ENCODE assay signal across 25 cellular contexts in genomic region chr15:38912067-38912466, GRCh38.
A peak's percentile ranks its signal among the peaks of the same experiment; 100 is the strongest.
DNase-seq lines count a peak whose midpoint lies in the region; ATAC-seq and TF ChIP-seq lines count a peak whose summit lies in the region.
"Had no signal": no experiment of that assay in that cellular context is flagged by ENCODE, and none has a peak within 500 bp of the region (broad histone marks: within the 10 kb centered on the region; RNA-seq: fewer than 3 reads in every experiment).

No MANE protein-coding gene starts in this region.

- peak; percentile 13 for DNase-seq in EL
- DNase-seq in M059J (ENCODE audit: low read depth), result peak; percentile 17
- peak; percentile 19 for DNase-seq in fibroblast of mammary gland (ENCODE audit: low read depth)
- peak; percentile 48 for DNase-seq in retinal pigment epithelial cell (ENCODE audit: low read depth)
- DNase-seq in NCI-H187 (lab: John Stamatoyannopoulos, UW), result no peak
- DNase-seq in hepatic stellate cell (ENCODE audit: low spot score), result no peak
- DNase-seq: AML-193; CD4-positive, alpha-beta memory T cell; COR-L47; GDM1; H9; NCI-H1048; NCI-H1417; NCI-H1694 treated with DMSO at 0.1 percent for 48 hours; NCI-H2081 treated with DMSO at 0.1 percent for 48 hours; NCI-H524 treated with DMSO at 0.1 percent for 48 hours; NCI-H82; PC-9; Right ventricle myocardium superior; RPMI8226 had no signal

- no peak for ATAC-seq in HG02970 (IDR thresholded peaks at IDR 0.05; ENCODE audit: low FRiP score, unreplicated experiment)
- ATAC-seq: GM12878, GM23338 had no signal

- no peak for TF ChIP-seq CTCF in fibroblast of mammary gland (conservative IDR thresholded peaks at IDR 0.05; ENCODE audit: control insufficient read depth, insufficient read depth, low read depth, low read length)
- TF ChIP-seq CTCF in retinal pigment epithelial cell (conservative IDR thresholded peaks at IDR 0.05; ENCODE audit: low read depth, low read length), result no peak

- H3K4me3 ChIP-seq in fibroblast of mammary gland (ENCODE audit: control insufficient read depth, low read depth, low read length) (no peak overlapping the region), retinal pigment epithelial cell (ENCODE audit: low read length) (no peak overlapping the region)
- H3K4me3 ChIP-seq: BLaER1 treated with 17β-estradiol and CSF1 and Interleukin-3, amounts not matched to agents 10 nM and 100 nM; GM12878; GM23338; PC-9; SJSA1 had no signal

Comparison
In these comparisons a context has a peak if more than half of its experiments do, and no peak if none do; other contexts are left out.
1. DNase-seq: peak in EL (single experiment), M059J (single experiment), fibroblast of mammary gland (single experiment) and retinal pigment epithelial cell (single experiment); none in NCI-H187 (0 of 2) and hepatic stellate cell (single experiment).